ENCODE assay signal across 2 cellular contexts in the genomic region with DNA sequence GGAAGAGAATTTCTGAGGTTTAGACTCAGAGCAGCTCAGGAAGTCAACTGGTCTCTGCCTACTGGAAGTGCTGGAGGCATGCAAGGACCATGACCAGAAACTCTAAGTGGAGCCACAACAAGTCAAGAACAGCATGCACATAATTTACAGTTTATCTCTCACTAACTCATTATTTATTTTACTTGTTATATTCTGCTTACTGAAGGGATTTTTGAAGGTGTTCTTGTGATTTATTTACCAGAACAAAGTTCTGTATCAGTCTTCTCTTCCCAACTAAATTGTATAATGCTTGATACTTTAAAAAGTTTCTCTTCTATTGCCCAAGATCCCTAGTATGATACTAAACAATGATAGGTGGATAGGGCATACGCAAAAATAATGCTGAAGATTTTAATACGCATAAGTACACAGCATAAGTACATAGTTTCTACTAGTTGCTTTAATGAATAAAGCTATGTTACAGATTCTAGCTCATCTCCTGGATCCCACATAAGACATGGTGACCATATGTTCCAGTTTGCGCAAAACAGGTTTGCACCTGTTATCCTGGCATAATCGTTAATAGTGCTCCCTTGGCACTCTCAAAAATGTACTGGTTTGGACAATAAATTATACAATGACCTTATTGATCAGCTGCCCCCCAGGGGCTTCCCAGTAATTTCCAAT.
TF ChIP-seq lines count a peak whose summit lies in the region.

No MANE protein-coding gene starts in this region.

TF ChIP-seq in A549, 52 proteins besides CTCF, POLR2A, EP300 and RAD21:
- no peak for TF ChIP-seq NPAS2 (CRISPR knock-in tag; IDR thresholded peaks at IDR 0.05; ENCODE audit: borderline replicate concordance)
- no peak for TF ChIP-seq FOXS1 (CRISPR knock-in tag; IDR thresholded peaks at IDR 0.05)
- peak; percentile 56 for TF ChIP-seq MAFK (IDR thresholded peaks at IDR 0.05; ENCODE audit: partially characterized antibody)
- TF ChIP-seq HEYL (CRISPR knock-in tag; IDR thresholded peaks at IDR 0.05): no peak
- no peak for TF ChIP-seq ZSCAN20 (CRISPR knock-in tag; IDR thresholded peaks at IDR 0.05)
- TF ChIP-seq HOXB5 (CRISPR knock-in tag; IDR thresholded peaks at IDR 0.05): no peak

TF ChIP-seq in IMR-90, 13 proteins besides CTCF, POLR2A, EP300 and RAD21:
- TF ChIP-seq MAFK (IDR thresholded peaks at IDR 0.05; ENCODE audit: low read depth, low read length): 0 out of 2 replicates have a peak, but pooled peaks have one; percentile 23
- TF ChIP-seq, protein P1, sequence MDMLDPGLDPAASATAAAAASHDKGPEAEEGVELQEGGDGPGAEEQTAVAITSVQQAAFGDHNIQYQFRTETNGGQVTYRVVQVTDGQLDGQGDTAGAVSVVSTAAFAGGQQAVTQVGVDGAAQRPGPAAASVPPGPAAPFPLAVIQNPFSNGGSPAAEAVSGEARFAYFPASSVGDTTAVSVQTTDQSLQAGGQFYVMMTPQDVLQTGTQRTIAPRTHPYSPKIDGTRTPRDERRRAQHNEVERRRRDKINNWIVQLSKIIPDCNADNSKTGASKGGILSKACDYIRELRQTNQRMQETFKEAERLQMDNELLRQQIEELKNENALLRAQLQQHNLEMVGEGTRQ (IDR thresholded peaks at IDR 0.05; ENCODE audit: low read depth, low read length): no peak
